Comparison of ENCODE assay signal across 20 cellular contexts in the genomic region with DNA sequence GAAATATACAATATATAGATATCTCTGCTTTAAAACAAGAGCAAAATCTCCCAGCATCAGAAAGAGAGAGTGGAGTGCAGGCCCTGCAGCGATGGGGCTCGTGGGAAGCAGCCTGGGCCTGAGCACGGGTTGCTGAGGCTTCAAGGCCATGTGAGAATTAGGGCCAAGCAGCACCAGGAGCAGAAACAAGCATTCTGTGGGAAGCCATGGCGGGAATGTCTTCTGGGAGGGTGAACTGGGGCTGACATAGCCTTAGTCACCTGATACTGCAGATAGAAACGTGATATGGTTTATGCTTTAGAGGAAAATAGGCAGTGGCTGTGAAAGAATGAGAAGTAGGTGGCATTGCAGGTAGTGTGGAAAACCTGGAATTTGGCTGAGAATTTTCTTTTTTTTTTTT.
"Had no signal": no experiment of that assay in that cellular context is flagged by ENCODE, and none has a peak within 500 bp of the region (broad histone marks: within the 10 kb centered on the region; RNA-seq: fewer than 3 reads in every experiment).

No MANE protein-coding gene starts in this region.

- H3K4me1 ChIP-seq: parathyroid adenoma had no signal

- DNase-seq: effector CD4-positive, alpha-beta T cell; endodermal cell; erythroblast; foreskin melanocyte; head of caudate nucleus; kidney; left cardiac atrium; left ventricle myocardium superior; mesenchymal stem cell; naive B cell; right cardiac atrium; small intestine; stimulated activated CD4-positive, alpha-beta T cell treated with anti-CD3 and anti-CD28 coated beads, Interleukin-12 subunit alpha, Interleukin-12 subunit beta, amount 100 ng/mL, for 4 hours; stimulated activated naive CD4-positive, alpha-beta T cell; stomach; substantia nigra had no signal

- H3K4me3 ChIP-seq: coronary artery, hepatocyte, lung, stomach had no signal

- H3K36me3 ChIP-seq: stomach had no signal

- H3K27ac ChIP-seq: coronary artery, hepatocyte, parathyroid adenoma, stomach had no signal

- H3K27me3 ChIP-seq: hepatocyte, stomach had no signal
